Comparison of ENCODE assay signal across 15 cellular contexts in genomic region chr1:229238674-229239415, GRCh38. TPM values are rescaled to one million over a fixed set of nuclear protein-coding genes. Genes with fewer than 3 reads are reported as not detected.
DNase-seq lines count a peak whose midpoint lies in the region; ATAC-seq and TF ChIP-seq lines count a peak whose summit lies in the region.
"Had no signal": no experiment of that assay in that cellular context is flagged by ENCODE, and none has a peak within 500 bp of the region (broad histone marks: within the 10 kb centered on the region; RNA-seq: fewer than 3 reads in every experiment).

No MANE protein-coding gene starts in this region.

- intact Hi-C loops in MCF 10A (cut with micrococcal nuclease) (no loop called here), psoas muscle (cut with DNase I) (no loop called here)

- H3K27ac Mint-ChIP-seq in MCF 10A (ENCODE audit: low read depth, unreplicated experiment) = peak overlapping the region; percentile 92
- peak overlapping the region in 1 of 2 donors; percentile 71 for H3K27ac Mint-ChIP-seq in stimulated activated naive CD8-positive, alpha-beta T cell treated with anti-CD3 and anti-CD28 coated beads, Interleukin-15, amount 100 ng/mL, for 72 hours
- H3K27ac Mint-ChIP-seq: stimulated activated memory B cell treated with anti-CD40 and anti-IgM and Interleukin-4, amounts not matched to agents 10 μg/mL and 1 μg/mL and 100 μg/mL, for 72 hours had no signal

- 26 to 52% (median 26%) methylated on average over 6 of the region's 6 CpGs for WGBS in psoas muscle, 3 donors

- no peaks in the 10 kb centered on the region for H3K27me3 ChIP-seq in psoas muscle (ENCODE audit: insufficient read depth in 3 of 3, low read length in 2 of 3)
- H3K27me3 ChIP-seq: adrenal gland, SJCRH30 had no signal

- DNase-seq in GM03348 (ENCODE audit: low spot score) = peak; percentile 75
- peak; percentile 78 for DNase-seq in MCF 10A (ENCODE audit: unreplicated experiment)
- DNase-seq in hippocampal formation (lab: John Stamatoyannopoulos, UW) = peak; percentile 81 to 88
- peak in 1 of 2 donors; percentile 53 for DNase-seq in psoas muscle
- no peak for DNase-seq in ecto neural progenitor cell (ENCODE audit: low spot score)
- DNase-seq in stimulated activated naive CD8-positive, alpha-beta T cell treated with anti-CD3 and anti-CD28 coated beads, Interleukin-15, amount 100 ng/mL, for 72 hours = no peak
- DNase-seq: NCI-H2029, SJCRH30, WERI-Rb-1 had no signal

- no peaks in the 10 kb centered on the region for H3K4me1 ChIP-seq in psoas muscle
- H3K4me1 ChIP-seq: SJCRH30 had no signal

- H3K27me3 Mint-ChIP-seq in MCF 10A (ENCODE audit: insufficient read depth, unreplicated experiment) = no peaks in the 10 kb centered on the region
- no peaks in the 10 kb centered on the region for H3K27me3 Mint-ChIP-seq in stimulated activated naive CD8-positive, alpha-beta T cell treated with anti-CD3 and anti-CD28 coated beads, Interleukin-15, amount 100 ng/mL, for 72 hours

- CTCF ChIA-PET in MCF 10A (lab: Yijun Ruan, JAX) = interaction anchor here (0.6 to 5.9 kb wide), 12 partner anchors 10 to 574 kb away, joined by 3 to 68 read pairs (median 4); partner anchors contain the start of gene RHOU

- no peak overlapping the region for H3K27ac ChIP-seq in psoas muscle
- H3K27ac ChIP-seq: adrenal gland, KMS-11, SJCRH30, WERI-Rb-1 had no signal

- no peaks in the 10 kb centered on the region for H3K36me3 ChIP-seq in psoas muscle (ENCODE audit: insufficient read depth in 1 of 2, low read depth in 1 of 2)
- H3K36me3 ChIP-seq: adrenal gland, SJCRH30, WERI-Rb-1 had no signal

- H3K4me3 ChIP-seq in psoas muscle = no peak overlapping the region
- H3K4me3 ChIP-seq: adrenal gland, SJCRH30 had no signal

- H3K4me1 Mint-ChIP-seq in MCF 10A (ENCODE audit: insufficient read depth, unreplicated experiment) = peaks cover 20% of the 10 kb centered on the region
- H3K4me1 Mint-ChIP-seq in stimulated activated naive CD8-positive, alpha-beta T cell treated with anti-CD3 and anti-CD28 coated beads, Interleukin-15, amount 100 ng/mL, for 72 hours = no peaks in the 10 kb centered on the region
- H3K4me1 Mint-ChIP-seq: CD14-positive monocyte; stimulated activated memory B cell treated with anti-CD40 and anti-IgM and Interleukin-4, amounts not matched to agents 10 μg/mL and 1 μg/mL and 100 μg/mL, for 72 hours had no signal

- no peak overlapping the region for H3K4me3 Mint-ChIP-seq in MCF 10A (ENCODE audit: unreplicated experiment)
- no peak overlapping the region for H3K4me3 Mint-ChIP-seq in stimulated activated naive CD8-positive, alpha-beta T cell treated with anti-CD3 and anti-CD28 coated beads, Interleukin-15, amount 100 ng/mL, for 72 hours
- H3K4me3 Mint-ChIP-seq: CD14-positive monocyte; stimulated activated memory B cell treated with anti-CD40 and anti-IgM and Interleukin-4, amounts not matched to agents 10 μg/mL and 1 μg/mL and 100 μg/mL, for 72 hours had no signal

- ATAC-seq in psoas muscle (peak in 3 of 4 donors; percentile 57 to 90 (median 80)), HG02610 (IDR thresholded peaks at IDR 0.05; ENCODE audit: unreplicated experiment) (no peak), GM18520 (IDR thresholded peaks at IDR 0.05; ENCODE audit: unreplicated experiment) (no peak)
- ATAC-seq in stimulated activated naive CD8-positive, alpha-beta T cell treated with anti-CD3 and anti-CD28 coated beads, Interleukin-15, amount 100 ng/mL, for 72 hours = no peak
- ATAC-seq: stimulated activated memory B cell treated with anti-CD40 and anti-IgM and Interleukin-4, amounts not matched to agents 10 μg/mL and 1 μg/mL and 100 μg/mL, for 72 hours had no signal

- POLR2A ChIA-PET in MCF 10A (lab: Yijun Ruan, JAX) = interaction anchor here (0.6 to 5.8 kb wide), 22 partner anchors 9 to 592 kb away, joined by 3 to 88 read pairs (median 4); partner anchors contain the start of genes NUP133 and RAB4A

- TF ChIP-seq CTCF in MCF 10A (IDR thresholded peaks at IDR 0.05; ENCODE audit: unreplicated experiment) (no peak), psoas muscle (IDR thresholded peaks at IDR 0.05) (no peak)

- H3K9me3 ChIP-seq in psoas muscle = no peaks in the 10 kb centered on the region
- H3K9me3 ChIP-seq: SJCRH30 had no signal

- BruUV-seq in MCF 10A (replicated peaks; lab: Mats Ljungman, UMichigan) = TSS peak; percentile 27

- H3K36me3 Mint-ChIP-seq in MCF 10A (ENCODE audit: insufficient read depth, unreplicated experiment) = no peaks in the 10 kb centered on the region
- H3K36me3 Mint-ChIP-seq: CD14-positive monocyte had no signal

- H3K9me3 Mint-ChIP-seq in MCF 10A (ENCODE audit: unreplicated experiment) = peaks cover 7% of the 10 kb centered on the region
- peaks cover 7 to 15% of the 10 kb centered on the region in 2 donors for H3K9me3 Mint-ChIP-seq in stimulated activated naive CD8-positive, alpha-beta T cell treated with anti-CD3 and anti-CD28 coated beads, Interleukin-15, amount 100 ng/mL, for 72 hours

RNA-seq across cellular contexts. Expression of gene RAB4A, which starts 32.1 kb away (rescaled TPM):
- total RNA-seq in MCF 10A (2022) (87.4 and 88.6 TPM in 2 replicates), psoas muscle (10 to 100 TPM; 44.2 to 67.4 (median 54.3) TPM)
- polyA plus RNA-seq in psoas muscle = 10 to 100 TPM; 25.2 to 57.6 (median 31.0) TPM

Comparison
In these comparisons a context has a peak if more than half of its experiments do, and no peak if none do; other contexts are left out.
1. DNase-seq: peak in GM03348 (single experiment), MCF 10A (single experiment) and hippocampal formation (2 of 2); none in ecto neural progenitor cell (single experiment) and stimulated activated naive CD8-positive, alpha-beta T cell treated with anti-CD3 and anti-CD28 coated beads, Interleukin-15, amount 100 ng/mL, for 72 hours (0 of 2).
2. ATAC-seq: peak in psoas muscle (3 of 4); none in HG02610 (single experiment), stimulated activated naive CD8-positive, alpha-beta T cell treated with anti-CD3 and anti-CD28 coated beads, Interleukin-15, amount 100 ng/mL, for 72 hours (single experiment) and GM18520 (single experiment).